8 cellular contexts compared by ENCODE assay signal in genomic region chr7:129952164-129952652, GRCh38. TPM values are rescaled to one million over a fixed set of nuclear protein-coding genes. Genes with fewer than 3 reads are reported as not detected.
DNase-seq lines count a peak whose midpoint lies in the region; ATAC-seq and TF ChIP-seq lines count a peak whose summit lies in the region.

No MANE protein-coding gene starts in this region.

- POLR2A ChIA-PET in MCF 10A (lab: Yijun Ruan, JAX): interaction anchor here (0.7 to 9.6 kb wide), 29 partner anchors 8 to 961 kb away, joined by 3 to 187 read pairs (median 5); no protein-coding TSS in a partner anchor

- no peak for TF ChIP-seq CTCF in MCF 10A (IDR thresholded peaks at IDR 0.05; ENCODE audit: unreplicated experiment)
- TF ChIP-seq CTCF in spleen (IDR thresholded peaks at IDR 0.05 in 8 of 11, conservative IDR thresholded peaks at IDR 0.05 in 3 of 11): no peak

- H3K9me3 ChIP-seq in SJSA1 (replicated peaks) (no peaks in the 10 kb centered on the region), spleen (no peaks in the 10 kb centered on the region)

- peaks cover 13% of the 10 kb centered on the region for H3K36me3 Mint-ChIP-seq in MCF 10A (ENCODE audit: insufficient read depth, unreplicated experiment)

- WGBS in spleen, 5 donors: 0 to 1% (median 0%) methylated on average over 28 to 40 of the region's 40 CpGs

- H3K27ac ChIP-seq in SJSA1 (peak overlapping the region; percentile 77), spleen (peak overlapping the region; percentile 93 to 99 (median 98))

- H3K27me3 ChIP-seq in SJSA1 (replicated peaks): no peaks in the 10 kb centered on the region
- H3K27me3 ChIP-seq in spleen (replicated peaks in 1 of 7): no peaks in the 10 kb centered on the region

- H3K27me3 Mint-ChIP-seq in MCF 10A (ENCODE audit: insufficient read depth, unreplicated experiment): no peaks in the 10 kb centered on the region

- intact Hi-C loops in MCF 10A (cut with micrococcal nuclease): loop anchor here (5.0 kb wide), 1 partner anchor 100 kb away; no protein-coding TSS in a partner anchor
- intact Hi-C loops in spleen (cut with DNase I; ENCODE audit: low total_unique reads): no loop called here

- ATAC-seq in GM18520 (IDR thresholded peaks at IDR 0.05; ENCODE audit: unreplicated experiment) (peak; percentile 12), HG03064 (IDR thresholded peaks at IDR 0.05; ENCODE audit: low read depth, unreplicated experiment) (peak; percentile 21)

- no TSS peak for BruUV-seq in MCF 10A (replicated peaks; lab: Mats Ljungman, UMichigan)

- no peak for TF ChIP-seq POLR2A in spleen (IDR thresholded peaks at IDR 0.05)

- H3K4me1 ChIP-seq in SJSA1 (replicated peaks) (peaks cover 43% of the 10 kb centered on the region), spleen (peaks cover 27 to 54% (median 46%) of the 10 kb centered on the region in 6 donors)

- no peak overlapping the region for H3K4me3 Mint-ChIP-seq in MCF 10A (ENCODE audit: unreplicated experiment)

- H3K4me3 ChIP-seq in SJSA1: peak overlapping the region; percentile 89
- H3K4me3 ChIP-seq in spleen: peak overlapping the region; percentile 67 to 95 (median 82)

- CTCF ChIA-PET in MCF 10A (lab: Yijun Ruan, JAX): interaction anchor here (0.6 to 6.3 kb wide), 8 partner anchors 52 to 313 kb away, joined by 3 to 47 read pairs (median 3); no protein-coding TSS in a partner anchor

- DNase-seq in AG08395 (ENCODE audit: low spot score) (peak; percentile 30), SJSA1 (ENCODE audit: low read depth in 1 of 2, low spot score in 2 of 2) (peak in 1 of 2 experiments; percentile 47), MCF 10A (ENCODE audit: unreplicated experiment) (peak; percentile 65), inferior parietal cortex (ENCODE audit: extremely low spot score) (peak; percentile 63), spleen (no peak), NCI-H2107 treated with DMSO at 0.1 percent for 48 hours (lab: John Stamatoyannopoulos, UW; ENCODE audit: unreplicated experiment) (no peak)

- H3K4me1 Mint-ChIP-seq in MCF 10A (ENCODE audit: insufficient read depth, unreplicated experiment): peaks cover 9% of the 10 kb centered on the region

- no peaks in the 10 kb centered on the region for H3K9me3 Mint-ChIP-seq in MCF 10A (ENCODE audit: unreplicated experiment)

- no peak overlapping the region for H3K27ac Mint-ChIP-seq in MCF 10A (ENCODE audit: low read depth, unreplicated experiment)

- H3K36me3 ChIP-seq in SJSA1 (peaks cover 7% of the 10 kb centered on the region), spleen (peaks cover 0 to 8% (median 0%) of the 10 kb centered on the region in 6 donors)

RNA-seq across cellular contexts. Expression of gene UBE2H, which starts 0.6 kb away (rescaled TPM):
- total RNA-seq in SJSA1 (2014; rRNA removed; shearing (Covaris generic)): 42.8 and 53.1 TPM in 2 replicates
- total RNA-seq in MCF 10A (2022) (128 and 130 TPM in 2 replicates), spleen (10 to 100 TPM; 63.5 to 98.0 (median 71.5) TPM)
- polyA plus RNA-seq in spleen: 10 to 100 TPM; 13.5 to 22.2 (median 15.2) TPM

Comparison
In these comparisons a context has a peak if more than half of its experiments do, and no peak if none do; other contexts are left out.
1. DNase-seq: peak in AG08395 (single experiment), MCF 10A (single experiment) and inferior parietal cortex (single experiment); none in spleen (single experiment) and NCI-H2107 treated with DMSO at 0.1 percent for 48 hours (single experiment).